Comparison of ENCODE assay signal across 23 cellular contexts in genomic region chr12:65474831-65475230, GRCh38.
"Had no signal": no experiment of that assay in that cellular context is flagged by ENCODE, and none has a peak within 500 bp of the region (broad histone marks: within the 10 kb centered on the region; RNA-seq: fewer than 3 reads in every experiment).

No MANE protein-coding gene starts in this region.

- H3K27ac ChIP-seq: coronary artery, dorsolateral prefrontal cortex, esophagus muscularis mucosa, foreskin keratinocyte, gastroesophageal sphincter, heart left ventricle, hepatocyte, left lung, lower lobe of right lung had no signal

- H3K79me2 ChIP-seq: hepatocyte had no signal

- H3K4me3 ChIP-seq: coronary artery, dorsolateral prefrontal cortex, esophagus muscularis mucosa, gastroesophageal sphincter, heart left ventricle, hepatocyte, left lung, lower lobe of right lung, mucosa of descending colon had no signal

- H2AFZ ChIP-seq: hepatocyte had no signal

- H3K9me3 ChIP-seq: esophagus muscularis mucosa, gastroesophageal sphincter, heart left ventricle, left lung, lower lobe of right lung, mucosa of descending colon had no signal

- ATAC-seq: foreskin keratinocyte, gastroesophageal sphincter, heart left ventricle, left cardiac atrium, left lung, left ventricle myocardium superior, lower lobe of right lung, mucosa of descending colon had no signal

- H3K4me2 ChIP-seq: hepatocyte had no signal

- DNase-seq: dermis blood vessel endothelial cell; dorsolateral prefrontal cortex; effector CD4-positive, alpha-beta T cell; effector memory CD4-positive, alpha-beta T cell; foreskin keratinocyte; heart left ventricle; hypothalamus; immature natural killer cell; islet precursor cell; left cardiac atrium; left lung; left ventricle myocardium superior; lower lobe of right lung; mesenchymal stem cell; mucosa of descending colon; naive B cell had no signal

- H3K36me3 ChIP-seq: esophagus muscularis mucosa, gastroesophageal sphincter, heart left ventricle, left lung, lower lobe of right lung had no signal

- H3K4me1 ChIP-seq: esophagus muscularis mucosa, foreskin keratinocyte, gastroesophageal sphincter, heart left ventricle, left lung, lower lobe of right lung had no signal

- H3K27me3 ChIP-seq: esophagus muscularis mucosa, foreskin keratinocyte, gastroesophageal sphincter, heart left ventricle, hepatocyte, left lung had no signal

- FAIRE-seq: colon, endothelial cell of umbilical vein, frontal cortex had no signal
